1 cellular context compared by ENCODE assay signal in genomic region chr16:5071681-5072333, GRCh38.
A peak's percentile ranks its signal among the peaks of the same experiment; 100 is the strongest.
TF ChIP-seq lines count a peak whose summit lies in the region.

TSS of gene ALG1 (plus strand) at chr16:5071843. CDS start at chr16:5071850, 7 bp downstream.

TF ChIP-seq in HepG2, 621 proteins besides CTCF, POLR2A, EP300 and RAD21 (continued from another document and continues in another):
- TF ChIP-seq TMF1 (CRISPR knock-in tag; IDR thresholded peaks at IDR 0.05; ENCODE audit: low read depth) (peak; percentile 86; the same call in 1 of the 2 replicates), HMGXB3 (CRISPR knock-in tag; IDR thresholded peaks at IDR 0.05; ENCODE audit: borderline replicate concordance) (peak; percentile 74; the same call in 1 of the 2 replicates), ZNF230 (CRISPR knock-in tag; IDR thresholded peaks at IDR 0.05) (no peak), ZSCAN5A (CRISPR knock-in tag; IDR thresholded peaks at IDR 0.05; ENCODE audit: borderline replicate concordance) (peak; percentile 39), THYN1 (CRISPR knock-in tag; IDR thresholded peaks at IDR 0.05; ENCODE audit: borderline replicate concordance, low read depth) (no peak), GLMP (CRISPR knock-in tag; IDR thresholded peaks at IDR 0.05; ENCODE audit: borderline replicate concordance) (no peak; the same call in 1 of the 2 replicates), ZEB1 (IDR thresholded peaks at IDR 0.05; ENCODE audit: insufficient replicate concordance, low read depth) (no peak), FOXP4 (CRISPR knock-in tag; IDR thresholded peaks at IDR 0.05) (peak; percentile 14; the same call in 1 of the 2 replicates), ISL2 (CRISPR knock-in tag; IDR thresholded peaks at IDR 0.05) (peak; percentile 68), ELF4 (CRISPR knock-in tag; IDR thresholded peaks at IDR 0.05; ENCODE audit: borderline replicate concordance) (peak; percentile 80), HES4 (CRISPR knock-in tag; IDR thresholded peaks at IDR 0.05; ENCODE audit: borderline replicate concordance) (peak; percentile 95), ZNF703 (CRISPR knock-in tag; IDR thresholded peaks at IDR 0.05; ENCODE audit: borderline replicate concordance) (peak; percentile 48; the same call in 1 of the 2 replicates), KAT2B (IDR thresholded peaks at IDR 0.05; ENCODE audit: borderline replicate concordance, low read depth, low read length) (0 out of 2 replicates have a peak, but pooled peaks have one; percentile 2), HNRNPLL (IDR thresholded peaks at IDR 0.05; ENCODE audit: low read depth, low read length, poor library complexity, severe bottlenecking) (peak; percentile 76), ZNF83 (CRISPR knock-in tag; IDR thresholded peaks at IDR 0.05; ENCODE audit: borderline replicate concordance) (peak; percentile 81; the same call in 1 of the 2 replicates), NFIC (IDR thresholded peaks at IDR 0.05; ENCODE audit: low read length) (no peak), HINFP (CRISPR knock-in tag; IDR thresholded peaks at IDR 0.05; ENCODE audit: low read depth) (no peak), ZFAT (CRISPR knock-in tag; conservative IDR thresholded peaks at IDR 0.05) (no peak; the same call in 1 of the 2 replicates), DMAP1 (CRISPR knock-in tag; IDR thresholded peaks at IDR 0.05) (peak; percentile 99), NFYB (CRISPR knock-in tag; IDR thresholded peaks at IDR 0.05) (no peak; the same call in 1 of the 2 replicates), ZNF891 (CRISPR knock-in tag; IDR thresholded peaks at IDR 0.05) (peak; percentile 99), FOXK2 (IDR thresholded peaks at IDR 0.05) (no peak), ZNF224 (CRISPR knock-in tag; IDR thresholded peaks at IDR 0.05) (peak; percentile 90; the same call in 1 of the 2 replicates), ZSCAN9 (CRISPR knock-in tag; IDR thresholded peaks at IDR 0.05; ENCODE audit: borderline replicate concordance) (peak; percentile 92), HMG20B (CRISPR knock-in tag; conservative IDR thresholded peaks at IDR 0.05) (peak; percentile 87), ZNF75D (CRISPR knock-in tag; IDR thresholded peaks at IDR 0.05; ENCODE audit: borderline replicate concordance) (no peak), ZNF510 (CRISPR knock-in tag; IDR thresholded peaks at IDR 0.05; ENCODE audit: low read depth) (0 out of 2 replicates have a peak, but pooled peaks have one; percentile 67), EZH2 (conservative IDR thresholded peaks at IDR 0.05; ENCODE audit: low read depth, low read length) (no peak), ZHX2 (IDR thresholded peaks at IDR 0.05; ENCODE audit: low read depth) (peak; percentile 83), ZHX2 (CRISPR knock-in tag; IDR thresholded peaks at IDR 0.05; ENCODE audit: borderline replicate concordance) (no peak), ZNF24 (IDR thresholded peaks at IDR 0.05) (no peak), ZNF337 (CRISPR knock-in tag; IDR thresholded peaks at IDR 0.05; ENCODE audit: borderline replicate concordance, low read depth) (peak; percentile 93; the same call in 1 of the 2 replicates), RNF2 (conservative IDR thresholded peaks at IDR 0.05; ENCODE audit: low read depth) (no peak; the same call in none of the 2 replicates), ONECUT2 (CRISPR knock-in tag; IDR thresholded peaks at IDR 0.05) (no peak), MIER3 (CRISPR knock-in tag; IDR thresholded peaks at IDR 0.05; ENCODE audit: borderline replicate concordance) (peak; percentile 97), PHF20 (CRISPR knock-in tag; IDR thresholded peaks at IDR 0.05) (peak; percentile 99), ZNF253 (CRISPR knock-in tag; IDR thresholded peaks at IDR 0.05; ENCODE audit: borderline replicate concordance) (peak; percentile 87; the same call in 1 of the 2 replicates), GTF2F1 (IDR thresholded peaks at IDR 0.05; ENCODE audit: low read length) (peak; percentile 94), ZBTB38 (CRISPR knock-in tag; IDR thresholded peaks at IDR 0.05) (peak; percentile 68; the same call in 1 of the 2 replicates), FOXC1 (CRISPR knock-in tag; IDR thresholded peaks at IDR 0.05; ENCODE audit: borderline replicate concordance) (peak; percentile 86), NCOA1 (CRISPR knock-in tag; IDR thresholded peaks at IDR 0.05) (0 out of 2 replicates have a peak, but pooled peaks have one; percentile 85), E2F5 (CRISPR knock-in tag; conservative IDR thresholded peaks at IDR 0.05) (0 out of 2 replicates have a peak, but pooled peaks have one; percentile 65), ZNF577 (CRISPR knock-in tag; IDR thresholded peaks at IDR 0.05; ENCODE audit: borderline replicate concordance, low read depth) (no peak), RFX3 (CRISPR knock-in tag; IDR thresholded peaks at IDR 0.05) (0 out of 2 replicates have a peak, but pooled peaks have one; percentile 11), ZNF333 (CRISPR knock-in tag; IDR thresholded peaks at IDR 0.05; ENCODE audit: borderline replicate concordance) (peak; percentile 98; the same call in 1 of the 2 replicates)
